ENCODE assay signal across 8 cellular contexts in the genomic region with DNA sequence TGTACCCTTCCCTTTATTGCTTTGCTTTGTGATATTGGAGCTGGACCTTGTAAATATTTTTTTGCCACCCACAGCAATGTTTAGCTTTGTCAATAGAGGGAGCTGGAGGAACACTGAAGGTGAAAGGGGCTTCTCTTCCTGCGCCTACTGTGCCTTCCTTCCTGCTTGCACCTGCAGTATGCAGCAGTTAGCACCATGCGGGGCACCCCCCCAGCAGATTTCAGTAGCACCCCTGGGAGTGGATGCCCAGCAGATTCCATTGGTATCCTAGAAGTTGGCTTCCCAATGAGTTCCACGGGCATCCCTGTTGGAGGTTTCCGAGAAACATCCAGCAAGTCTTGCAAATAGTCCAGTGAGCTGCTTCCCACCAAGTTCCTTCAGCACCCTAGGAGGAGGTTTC. TPM values are rescaled to one million over a fixed set of nuclear protein-coding genes. Genes with fewer than 3 reads are reported as not detected.
DNase-seq lines count a peak whose midpoint lies in the region; ATAC-seq and TF ChIP-seq lines count a peak whose summit lies in the region.

No MANE protein-coding gene starts in this region.

- POLR2A ChIA-PET in HEK293 (lab: Yijun Ruan, JAX) = interaction anchor here (0.6 to 2.1 kb wide), 9 partner anchors 18 to 428 kb away, joined by 3 to 13 read pairs (median 4); a partner anchor contains a TSS

- H4K20me1 ChIP-seq in BLaER1 = no peaks in the 10 kb centered on the region

- H3K27me3 ChIP-seq in BLaER1 (no peaks in the 10 kb centered on the region), SJCRH30 (no peaks in the 10 kb centered on the region; the same call in 1 of the 2 replicates), adrenal gland (no peaks in the 10 kb centered on the region)

- ATAC-seq in GM18873 (IDR thresholded peaks at IDR 0.05; ENCODE audit: low FRiP score, unreplicated experiment) = no peak

- intact Hi-C loops in adrenal gland (cut with DNase I) = no loop called here

- no peak overlapping the region for H3K9ac ChIP-seq in BLaER1

- no peak for TF ChIP-seq POLR2A in adrenal gland (IDR thresholded peaks at IDR 0.05)

- no peaks in the 10 kb centered on the region for H3K9me3 ChIP-seq in BLaER1
- no peaks in the 10 kb centered on the region for H3K9me3 ChIP-seq in HEK293 (ENCODE audit: control insufficient read depth, insufficient read depth, low read depth, low read length)
- H3K9me3 ChIP-seq in SJCRH30 (replicated peaks) = no peaks in the 10 kb centered on the region
- H3K9me3 ChIP-seq in adrenal gland (replicated peaks in 1 of 3) = no peaks in the 10 kb centered on the region

- H3K4me1 ChIP-seq in BLaER1 (peaks cover 9% of the 10 kb centered on the region), HEK293 (ENCODE audit: control insufficient read depth, insufficient read depth, low read length) (peaks cover 8% of the 10 kb centered on the region; the same call in 1 of the 2 replicates), SJCRH30 (no peaks in the 10 kb centered on the region), adrenal gland (replicated peaks in 1 of 2) (peaks cover 0 to 8% of the 10 kb centered on the region in 2 donors)

- TF ChIP-seq CTCF in HEK293 (tag by site-specific recombination; IDR thresholded peaks at IDR 0.05) (peak; percentile 91), adrenal gland (IDR thresholded peaks at IDR 0.05) (peak; percentile 61 to 90 (median 74))

- H3K4me2 ChIP-seq in BLaER1 = peak overlapping the region; percentile 10; the same call in 1 of the 2 replicates

- CTCF ChIA-PET in HEK293 (lab: Yijun Ruan, JAX) = interaction anchor here (0.6 to 11.4 kb wide), 37 partner anchors 8 to 1831 kb away, joined by 3 to 409 read pairs (median 4); a partner anchor contains a TSS

- H3K36me3 ChIP-seq in BLaER1 = no peaks in the 10 kb centered on the region
- H3K36me3 ChIP-seq in HEK293 (ENCODE audit: control insufficient read depth in 2 of 2, insufficient read depth in 1 of 2, low read length in 2 of 2) = no peaks in the 10 kb centered on the region
- no peaks in the 10 kb centered on the region for H3K36me3 ChIP-seq in SJCRH30
- no peaks in the 10 kb centered on the region for H3K36me3 ChIP-seq in adrenal gland (replicated peaks in 1 of 2)

- no peak overlapping the region for H3K4me3 ChIP-seq in BLaER1
- H3K4me3 ChIP-seq in HEK293 (ENCODE audit: low read depth, low read length) = no peak overlapping the region
- no peak overlapping the region for H3K4me3 ChIP-seq in SJCRH30
- no peak overlapping the region for H3K4me3 ChIP-seq in adrenal gland

- no peak overlapping the region for H3K27ac ChIP-seq in BLaER1
- no peak overlapping the region; the same call in 1 of the 2 replicates for H3K27ac ChIP-seq in HEK293 (ENCODE audit: extremely low read depth, low read depth, low read length)
- no peak overlapping the region for H3K27ac ChIP-seq in SJCRH30
- H3K27ac ChIP-seq in adrenal gland = no peak overlapping the region

- DNase-seq in SJCRH30 = peak; percentile 43 to 64
- DNase-seq in adrenal gland = peak in 5 of 7 donors; percentile 42 to 53 (median 45)
- peak; percentile 56 for DNase-seq in iris pigment epithelial cell (ENCODE audit: low read depth)
- peak; percentile 36 for DNase-seq in stimulated activated naive CD4-positive, alpha-beta T cell treated with Interleukin-2 at 50 U/mL for 16 hours (lab: John Stamatoyannopoulos, UW)
- no peak for DNase-seq in dedifferentiated amniotic fluid mesenchymal stem cell (ENCODE audit: extremely low spot score)

- WGBS in adrenal gland, 4 donors = 33 to 50% (median 49%) methylated on average over 4 of the region's 4 CpGs

TF ChIP-seq in HEK293, 187 proteins besides CTCF, POLR2A, EP300 and RAD21 (continues in another document):
- no peak for TF ChIP-seq ZBTB7A (tag by site-specific recombination; IDR thresholded peaks at IDR 0.05; ENCODE audit: low read depth)
- no peak for TF ChIP-seq ZNF677 (tag by site-specific recombination; IDR thresholded peaks at IDR 0.05)
- TF ChIP-seq, protein P1, sequence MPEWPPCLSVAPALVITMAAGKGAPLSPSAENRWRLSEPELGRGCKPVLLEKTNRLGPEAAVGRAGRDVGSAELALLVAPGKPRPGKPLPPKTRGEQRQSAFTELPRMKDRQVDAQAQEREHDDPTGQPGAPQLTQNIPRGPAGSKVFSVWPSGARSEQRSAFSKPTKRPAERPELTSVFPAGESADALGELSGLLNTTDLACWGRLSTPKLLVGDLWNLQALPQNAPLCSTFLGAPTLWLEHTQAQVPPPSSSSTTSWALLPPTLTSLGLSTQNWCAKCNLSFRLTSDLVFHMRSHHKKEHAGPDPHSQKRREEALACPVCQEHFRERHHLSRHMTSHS (tag by site-specific recombination; IDR thresholded peaks at IDR 0.05) = no peak
- no peak for TF ChIP-seq ZNF214 (tag by site-specific recombination; IDR thresholded peaks at IDR 0.05; ENCODE audit: borderline replicate concordance)
- no peak for TF ChIP-seq ZXDB (tag by site-specific recombination; IDR thresholded peaks at IDR 0.05)
- TF ChIP-seq, protein P2, sequence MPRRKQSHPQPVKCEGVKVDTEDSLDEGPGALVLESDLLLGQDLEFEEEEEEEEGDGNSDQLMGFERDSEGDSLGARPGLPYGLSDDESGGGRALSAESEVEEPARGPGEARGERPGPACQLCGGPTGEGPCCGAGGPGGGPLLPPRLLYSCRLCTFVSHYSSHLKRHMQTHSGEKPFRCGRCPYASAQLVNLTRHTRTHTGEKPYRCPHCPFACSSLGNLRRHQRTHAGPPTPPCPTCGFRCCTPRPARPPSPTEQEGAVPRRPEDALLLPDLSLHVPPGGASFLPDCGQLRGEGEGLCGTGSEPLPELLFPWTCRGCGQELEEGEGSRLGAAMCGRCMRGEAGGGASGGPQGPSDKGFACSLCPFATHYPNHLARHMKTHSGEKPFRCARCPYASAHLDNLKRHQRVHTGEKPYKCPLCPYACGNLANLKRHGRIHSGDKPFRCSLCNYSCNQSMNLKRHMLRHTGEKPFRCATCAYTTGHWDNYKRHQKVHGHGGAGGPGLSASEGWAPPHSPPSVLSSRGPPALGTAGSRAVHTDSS (tag by site-specific recombination; IDR thresholded peaks at IDR 0.05) = no peak
- no peak for TF ChIP-seq ZEB2 (tag by site-specific recombination; IDR thresholded peaks at IDR 0.05)
- TF ChIP-seq, protein P3, sequence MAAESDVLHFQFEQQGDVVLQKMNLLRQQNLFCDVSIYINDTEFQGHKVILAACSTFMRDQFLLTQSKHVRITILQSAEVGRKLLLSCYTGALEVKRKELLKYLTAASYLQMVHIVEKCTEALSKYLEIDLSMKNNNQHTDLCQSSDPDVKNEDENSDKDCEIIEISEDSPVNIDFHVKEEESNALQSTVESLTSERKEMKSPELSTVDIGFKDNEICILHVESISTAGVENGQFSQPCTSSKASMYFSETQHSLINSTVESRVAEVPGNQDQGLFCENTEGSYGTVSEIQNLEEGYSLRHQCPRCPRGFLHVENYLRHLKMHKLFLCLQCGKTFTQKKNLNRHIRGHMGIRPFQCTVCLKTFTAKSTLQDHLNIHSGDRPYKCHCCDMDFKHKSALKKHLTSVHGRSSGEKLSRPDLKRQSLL (tag by site-specific recombination; IDR thresholded peaks at IDR 0.05) = no peak
- TF ChIP-seq ZNF843 (tag by site-specific recombination; IDR thresholded peaks at IDR 0.05) = no peak
- TF ChIP-seq KLF7 (tag by site-specific recombination; IDR thresholded peaks at IDR 0.05; ENCODE audit: borderline replicate concordance) = no peak
- TF ChIP-seq, protein P4, sequence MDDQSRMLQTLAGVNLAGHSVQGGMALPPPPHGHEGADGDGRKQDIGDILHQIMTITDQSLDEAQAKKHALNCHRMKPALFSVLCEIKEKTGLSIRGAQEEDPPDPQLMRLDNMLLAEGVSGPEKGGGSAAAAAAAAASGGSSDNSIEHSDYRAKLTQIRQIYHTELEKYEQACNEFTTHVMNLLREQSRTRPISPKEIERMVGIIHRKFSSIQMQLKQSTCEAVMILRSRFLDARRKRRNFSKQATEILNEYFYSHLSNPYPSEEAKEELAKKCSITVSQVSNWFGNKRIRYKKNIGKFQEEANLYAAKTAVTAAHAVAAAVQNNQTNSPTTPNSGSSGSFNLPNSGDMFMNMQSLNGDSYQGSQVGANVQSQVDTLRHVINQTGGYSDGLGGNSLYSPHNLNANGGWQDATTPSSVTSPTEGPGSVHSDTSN (CRISPR knock-in tag; IDR thresholded peaks at IDR 0.05) = no peak
- TF ChIP-seq SP7 (tag by site-specific recombination; IDR thresholded peaks at IDR 0.05) = peak; percentile 22; the same call in 1 of the 2 replicates
- no peak for TF ChIP-seq ZNF544 (tag by site-specific recombination; IDR thresholded peaks at IDR 0.05)
- no peak for TF ChIP-seq ZNF174 (tag by site-specific recombination; IDR thresholded peaks at IDR 0.05)
- peak; percentile 65; the same call in 1 of the 2 replicates for TF ChIP-seq ZSCAN30 (tag by site-specific recombination; IDR thresholded peaks at IDR 0.05)
- TF ChIP-seq, protein P5, sequence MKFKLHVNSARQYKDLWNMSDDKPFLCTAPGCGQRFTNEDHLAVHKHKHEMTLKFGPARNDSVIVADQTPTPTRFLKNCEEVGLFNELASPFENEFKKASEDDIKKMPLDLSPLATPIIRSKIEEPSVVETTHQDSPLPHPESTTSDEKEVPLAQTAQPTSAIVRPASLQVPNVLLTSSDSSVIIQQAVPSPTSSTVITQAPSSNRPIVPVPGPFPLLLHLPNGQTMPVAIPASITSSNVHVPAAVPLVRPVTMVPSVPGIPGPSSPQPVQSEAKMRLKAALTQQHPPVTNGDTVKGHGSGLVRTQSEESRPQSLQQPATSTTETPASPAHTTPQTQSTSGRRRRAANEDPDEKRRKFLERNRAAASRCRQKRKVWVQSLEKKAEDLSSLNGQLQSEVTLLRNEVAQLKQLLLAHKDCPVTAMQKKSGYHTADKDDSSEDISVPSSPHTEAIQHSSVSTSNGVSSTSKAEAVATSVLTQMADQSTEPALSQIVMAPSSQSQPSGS (tag by site-specific recombination; IDR thresholded peaks at IDR 0.05; ENCODE audit: low read depth) = no peak
- TF ChIP-seq PRDM1 (tag by site-specific recombination; IDR thresholded peaks at IDR 0.05) = no peak
- no peak for TF ChIP-seq RBAK (tag by site-specific recombination; IDR thresholded peaks at IDR 0.05)
- TF ChIP-seq TCF7L2 (IDR thresholded peaks at IDR 0.05; ENCODE audit: borderline replicate concordance, low read depth, low read length) = no peak
- no peak for TF ChIP-seq ZNF175 (tag by site-specific recombination; IDR thresholded peaks at IDR 0.05)
- no peak for TF ChIP-seq ZNF350 (tag by site-specific recombination; IDR thresholded peaks at IDR 0.05)
- TF ChIP-seq ZNF239 (tag by site-specific recombination; IDR thresholded peaks at IDR 0.05) = no peak
- TF ChIP-seq SCRT1 (tag by site-specific recombination; IDR thresholded peaks at IDR 0.05; ENCODE audit: borderline replicate concordance) = no peak

RNA-seq across cellular contexts. Expression of a gene that starts 25.6 kb away (rescaled TPM):
- total RNA-seq in SJCRH30 (2014; rRNA removed; shearing (Covaris generic)) = 36.4 and 38.3 TPM in 2 replicates
- total RNA-seq in adrenal gland = 100 to 1,000 TPM in 5 of 8 donors, 10 to 100 TPM in 3; 66.7 to 463 (median 262) TPM
- 100 to 1,000 TPM; 439 to 860 (median 798) TPM for polyA plus RNA-seq in adrenal gland

RNA-seq across cellular contexts. Expression of a gene that starts 58.7 kb away (rescaled TPM):
- 13.5 and 15.4 TPM in 2 replicates for total RNA-seq in SJCRH30 (2014; rRNA removed; shearing (Covaris generic))
- total RNA-seq in adrenal gland = 10 to 100 TPM; 20.2 to 36.4 (median 25.3) TPM
- 10 to 100 TPM; 32.3 to 36.3 (median 34.9) TPM for polyA plus RNA-seq in adrenal gland
